1 cellular context compared by ENCODE assay signal in genomic region chr12:57048423-57048822, GRCh38.
TF ChIP-seq lines count a peak whose summit lies in the region.

No MANE protein-coding gene starts in this region.

TF ChIP-seq in IMR-90, 13 proteins besides CTCF, POLR2A, EP300 and RAD21:
- no peak for TF ChIP-seq USF2 (IDR thresholded peaks at IDR 0.05; ENCODE audit: low read depth, low read length)
- TF ChIP-seq MAFK (IDR thresholded peaks at IDR 0.05; ENCODE audit: low read depth, low read length): no peak
- TF ChIP-seq ELK1 (IDR thresholded peaks at IDR 0.05; ENCODE audit: borderline replicate concordance, low read depth, low read length): no peak
- TF ChIP-seq MXI1 (IDR thresholded peaks at IDR 0.05; ENCODE audit: borderline replicate concordance, low read depth, low read length): no peak
- TF ChIP-seq CEBPB (IDR thresholded peaks at IDR 0.05; ENCODE audit: low read depth, low read length): no peak
- no peak for TF ChIP-seq RCOR1 (IDR thresholded peaks at IDR 0.05; ENCODE audit: insufficient replicate concordance, low read length)
- TF ChIP-seq NFE2L2 (IDR thresholded peaks at IDR 0.05; ENCODE audit: low read depth, low read length): no peak
- no peak for TF ChIP-seq SMC3 (IDR thresholded peaks at IDR 0.05; ENCODE audit: low read depth, low read length)
- no peak for TF ChIP-seq RFX5 (IDR thresholded peaks at IDR 0.05; ENCODE audit: low read depth, low read length)
- TF ChIP-seq MAZ (IDR thresholded peaks at IDR 0.05; ENCODE audit: borderline replicate concordance, low read depth, low read length): no peak
- no peak for TF ChIP-seq CHD1 (IDR thresholded peaks at IDR 0.05; ENCODE audit: low read depth, low read length)
- no peak for TF ChIP-seq BHLHE40 (IDR thresholded peaks at IDR 0.05; ENCODE audit: low read depth, low read length)
- no peak for TF ChIP-seq FOS (IDR thresholded peaks at IDR 0.05; ENCODE audit: low read depth, low read length)
